Comparison of ENCODE assay signal across 15 cellular contexts in genomic region chr12:57152408-57153038, GRCh38. TPM values are rescaled to one million over a fixed set of nuclear protein-coding genes. Genes with fewer than 3 reads are reported as not detected.
DNase-seq lines count a peak whose midpoint lies in the region; ATAC-seq, FAIRE-seq and TF ChIP-seq lines count a peak whose summit lies in the region.
"Had no signal": no experiment of that assay in that cellular context is flagged by ENCODE, and none has a peak within 500 bp of the region (broad histone marks: within the 10 kb centered on the region; RNA-seq: fewer than 3 reads in every experiment).

No MANE protein-coding gene starts in this region.

- H2BK120ac ChIP-seq in IMR-90 (ENCODE audit: low read depth, low read length) (peak overlapping the region; percentile 66; the same call in 1 of the 2 replicates), mesenchymal stem cell (ENCODE audit: low read depth, low read length) (no peak overlapping the region)

- peak in 1 of 2 donors; percentile 58 for TF ChIP-seq EP300 in tibial nerve (IDR thresholded peaks at IDR 0.05)

- dilution Hi-C loops in IMR-90 (cut with HindIII; ENCODE audit: low sequenced_read_pairs, unreplicated experiment), result no loop called here

- POLR2A ChIA-PET in IMR-90 (lab: Charles Lee; ENCODE audit: unreplicated experiment), result no interaction called here

- peak overlapping the region; percentile 71 for H2AK5ac ChIP-seq in IMR-90 (ENCODE audit: low read depth, low read length)
- H2AK5ac ChIP-seq in mesenchymal stem cell (ENCODE audit: low read length, severe bottlenecking), result peak overlapping the region; percentile 76

- H3K4me3 Mint-ChIP-seq in dendritic cell treated with granulocyte-macrophage colony-stimulating factor and Interleukin-4, amounts not matched to agents 40 ng/mL and 50 ng/mL, for 4 days, result peak overlapping the region; percentile 41

- H3K4me3 ChIP-seq in IMR-90 (ENCODE audit: insufficient read depth, low read depth, low read length) (no peak overlapping the region), mesenchymal stem cell (ENCODE audit: insufficient read depth in 1 of 2, low read depth in 1 of 2, low read length in 2 of 2) (peak overlapping the region in 1 of 2 experiments; percentile 25), tibial nerve (no peak overlapping the region)

- H3K56ac ChIP-seq in IMR-90 (ENCODE audit: extremely low read depth, insufficient read depth, low read length), result no peak overlapping the region

- TF ChIP-seq RAD21 in IMR-90 (IDR thresholded peaks at IDR 0.05; ENCODE audit: low read length), result no peak

- H3K27me3 ChIP-seq in IMR-90 (ENCODE audit: control insufficient read depth, insufficient read depth, low read length) (no peaks in the 10 kb centered on the region), mesenchymal stem cell (ENCODE audit: control insufficient read depth in 1 of 2, insufficient read depth in 1 of 2, low read length in 2 of 2) (no peaks in the 10 kb centered on the region), tibial nerve (no peaks in the 10 kb centered on the region)

- H3K4me1 ChIP-seq in IMR-90 (ENCODE audit: control insufficient read depth, insufficient read depth, low read length), result peaks cover 48% of the 10 kb centered on the region
- H3K4me1 ChIP-seq in mesenchymal stem cell (ENCODE audit: control insufficient read depth, insufficient read depth, low read depth, low read length), result peaks cover 46% of the 10 kb centered on the region
- H3K4me1 ChIP-seq in tibial nerve, result peaks cover 0 to 91% (median 60%) of the 10 kb centered on the region in 4 donors

- BruUV-seq in IMR-90 (replicated peaks; lab: Mats Ljungman, UMichigan), result no TSS peak

- H3K9me3 ChIP-seq in IMR-90 (ENCODE audit: control insufficient read depth, insufficient read depth, low read length) (no peaks in the 10 kb centered on the region), mesenchymal stem cell (ENCODE audit: control insufficient read depth, low read length) (no peaks in the 10 kb centered on the region), tibial nerve (no peaks in the 10 kb centered on the region)

- H3K36me3 Mint-ChIP-seq in dendritic cell treated with granulocyte-macrophage colony-stimulating factor and Interleukin-4, amounts not matched to agents 40 ng/mL and 50 ng/mL, for 4 days (ENCODE audit: low read depth), result peaks cover 80% of the 10 kb centered on the region

- H3K4ac ChIP-seq in IMR-90 (ENCODE audit: low read depth, low read length) (peak overlapping the region; percentile 87), mesenchymal stem cell (ENCODE audit: low read depth in 1 of 2, low read length in 2 of 2) (no peak overlapping the region)

- H3K27ac ChIP-seq in IMR-90 (ENCODE audit: insufficient read depth, low read length) (peak overlapping the region; percentile 81), mesenchymal stem cell (ENCODE audit: low read length, poor library complexity, severe bottlenecking) (peak overlapping the region; percentile 88), tibial nerve (peak overlapping the region; percentile 48 to 87 (median 76))

- peak overlapping the region; percentile 50; the same call in 1 of the 3 replicates for H2BK15ac ChIP-seq in IMR-90 (ENCODE audit: low read depth, low read length)
- H2BK15ac ChIP-seq in mesenchymal stem cell (ENCODE audit: low read depth, poor library complexity, severe bottlenecking), result no peak overlapping the region

- peak; percentile 1; the same call in 1 of the 2 replicates for ATAC-seq in IMR-90 (ENCODE audit: low read depth)
- ATAC-seq in HG02571 (IDR thresholded peaks at IDR 0.05; ENCODE audit: unreplicated experiment), result no peak

- H3K23ac ChIP-seq in IMR-90 (ENCODE audit: low read depth, low read length) (peak overlapping the region; percentile 72; the same call in 1 of the 2 replicates), mesenchymal stem cell (ENCODE audit: low read length in 2 of 2) (no peak overlapping the region)

- no peak overlapping the region for H2BK12ac ChIP-seq in mesenchymal stem cell (ENCODE audit: low read length in 2 of 2)

- H3K9ac ChIP-seq in IMR-90 (ENCODE audit: low read depth, low read length) (peak overlapping the region; percentile 10; the same call in 1 of the 2 replicates), mesenchymal stem cell (ENCODE audit: low read length) (peak overlapping the region; percentile 88)

- H3K4me1 Mint-ChIP-seq in dendritic cell treated with granulocyte-macrophage colony-stimulating factor and Interleukin-4, amounts not matched to agents 40 ng/mL and 50 ng/mL, for 4 days (ENCODE audit: low read depth), result peaks cover 94% of the 10 kb centered on the region

- no peaks in the 10 kb centered on the region for H3K27me3 Mint-ChIP-seq in dendritic cell treated with granulocyte-macrophage colony-stimulating factor and Interleukin-4, amounts not matched to agents 40 ng/mL and 50 ng/mL, for 4 days

- H2AFZ ChIP-seq in IMR-90 (replicated peaks; ENCODE audit: low read length, poor library complexity) (peak overlapping the region; percentile 64), mesenchymal stem cell (ENCODE audit: low read depth, low read length) (no peak overlapping the region)

- no peaks in the 10 kb centered on the region for H3K9me3 Mint-ChIP-seq in dendritic cell treated with granulocyte-macrophage colony-stimulating factor and Interleukin-4, amounts not matched to agents 40 ng/mL and 50 ng/mL, for 4 days

- intact Hi-C loops in IMR-90 (cut with micrococcal nuclease), result no loop called here
- intact Hi-C loops in dendritic cell treated with granulocyte-macrophage colony-stimulating factor and Interleukin-4, amounts not matched to agents 40 ng/mL and 50 ng/mL, for 4 days (cut with micrococcal nuclease), result no loop called here

- peak; percentile 54 for DNase-seq in IMR-90
- no peak for DNase-seq in mesenchymal stem cell
- peak; percentile 51 to 78 for DNase-seq in tibial nerve (ENCODE audit: low spot score in 2 of 2)
- no peak for DNase-seq in frontal cortex (ENCODE audit: low spot score in 2 of 2)
- no peak for DNase-seq in activated CD4-positive, alpha-beta T cell treated with anti-CD3 and anti-CD28 coated beads, Interleukin-2, amount 50 U/mL, for 48 hours
- no peak for DNase-seq in stimulated activated CD4-positive, alpha-beta T cell treated with anti-CD3 and anti-CD28 coated beads, Interleukin-1b, Interleukin-23, amount 100 ng/mL, for 48 hours
- DNase-seq: activated effector memory CD4-positive, alpha-beta T cell treated with anti-CD3 and anti-CD28 coated beads, Interleukin-2, amount 50 U/mL, for 16 hours; erythroblast; GF-D8; KG1; NCI-H82 had no signal

- H4K91ac ChIP-seq in IMR-90 (ENCODE audit: insufficient read depth, low read depth, low read length) (peak overlapping the region; percentile 62; the same call in 1 of the 2 replicates), mesenchymal stem cell (ENCODE audit: low read length) (peak overlapping the region; percentile 6)

- TF ChIP-seq CTCF in IMR-90 (conservative IDR thresholded peaks at IDR 0.05; ENCODE audit: low read depth, low read length) (no peak), tibial nerve (IDR thresholded peaks at IDR 0.05) (no peak)

- H2BK20ac ChIP-seq in IMR-90 (ENCODE audit: low read depth, low read length), result peak overlapping the region; percentile 30; the same call in 1 of the 2 replicates

- H3K4me2 ChIP-seq in IMR-90 (ENCODE audit: low read depth, low read length) (peak overlapping the region; percentile 18), mesenchymal stem cell (ENCODE audit: low read length, poor library complexity, severe bottlenecking) (peak overlapping the region; percentile 20)

- peaks cover 60% of the 10 kb centered on the region for H4K20me1 ChIP-seq in IMR-90 (ENCODE audit: insufficient read depth, low read length)

- H3K79me1 ChIP-seq in IMR-90 (ENCODE audit: low read depth in 1 of 2, low read length in 2 of 2), result peaks cover 44 to 92% of the 10 kb centered on the region in 2 experiments
- H3K79me1 ChIP-seq in mesenchymal stem cell (replicated peaks; ENCODE audit: low read length, poor library complexity, severe bottlenecking), result peaks cover 37% of the 10 kb centered on the region

- TF ChIP-seq POLR2A in IMR-90 (IDR thresholded peaks at IDR 0.05; ENCODE audit: low read depth, low read length), result no peak
- no peak for TF ChIP-seq POLR2A in tibial nerve (IDR thresholded peaks at IDR 0.05)

- H3K27ac Mint-ChIP-seq in dendritic cell treated with granulocyte-macrophage colony-stimulating factor and Interleukin-4, amounts not matched to agents 40 ng/mL and 50 ng/mL, for 4 days, result peak overlapping the region; percentile 77

- peaks cover 45% of the 10 kb centered on the region for H3K9me1 ChIP-seq in IMR-90 (ENCODE audit: insufficient read depth, low read length)

- H4K5ac ChIP-seq in IMR-90 (ENCODE audit: low read depth, low read length), result peak overlapping the region; percentile 72

- CTCF ChIA-PET in IMR-90 (lab: Yijun Ruan, JAX), result interaction anchor here (0.5 to 0.8 kb wide), 2 partner anchors 26 to 27 kb away, joined by 3 read pairs; no protein-coding TSS in a partner anchor

- peak overlapping the region; percentile 56 for H2BK5ac ChIP-seq in IMR-90 (ENCODE audit: low read depth, low read length, poor library complexity, severe bottlenecking)
- peak overlapping the region; percentile 22 for H2BK5ac ChIP-seq in mesenchymal stem cell (ENCODE audit: low read depth, low read length, poor library complexity, severe bottlenecking)

- peak overlapping the region; percentile 28 to 58; a peak in 2 of 4 replicates for H4K8ac ChIP-seq in IMR-90 (ENCODE audit: low read depth in 2 of 2, low read length in 2 of 2)
- H4K8ac ChIP-seq in mesenchymal stem cell (ENCODE audit: low read length), result no peak overlapping the region

- H3K14ac ChIP-seq in IMR-90 (replicated peaks; ENCODE audit: low read depth, low read length) (peak overlapping the region; percentile 85), mesenchymal stem cell (ENCODE audit: low read length in 2 of 2) (no peak overlapping the region)

- FAIRE-seq in frontal cortex (lab: Jason Lieb, UNC), result no peak
- FAIRE-seq: TTC549 had no signal

- WGBS in IMR-90 (ENCODE audit: extremely low coverage in 2 of 2, insufficient read length in 1 of 2), 2 experiments, result 50% methylated on average over 1 of the region's 7 CpGs; no CpG with 5 or more reads in 1 of the 2 experiments
- 98% methylated on average over 4 of the region's 7 CpGs for WGBS in mesenchymal stem cell
- WGBS in tibial nerve, 2 donors, result 49 to 65% methylated on average over 7 of the region's 7 CpGs

- in situ Hi-C loops in IMR-90 (cut with MboI; ENCODE audit: low sequenced_read_pairs), result no loop called here

- peaks cover 69% of the 10 kb centered on the region for H3K36me3 ChIP-seq in IMR-90 (ENCODE audit: control insufficient read depth, insufficient read depth, low read length)
- H3K36me3 ChIP-seq in mesenchymal stem cell (ENCODE audit: control insufficient read depth in 1 of 2, insufficient read depth in 2 of 2, low read depth in 1 of 2, low read length in 2 of 2), result peaks cover 62 to 78% of the 10 kb centered on the region in 2 experiments
- H3K36me3 ChIP-seq in tibial nerve, result peaks cover 0 to 55% (median 0%) of the 10 kb centered on the region in 3 donors

- peak overlapping the region; percentile 60 for H2AK9ac ChIP-seq in IMR-90 (replicated peaks; ENCODE audit: low read depth, low read length, poor library complexity)

- peak overlapping the region; percentile 78 for H3K18ac ChIP-seq in IMR-90 (ENCODE audit: low read depth, low read length)
- no peak overlapping the region for H3K18ac ChIP-seq in mesenchymal stem cell (ENCODE audit: low read depth in 1 of 2, low read length in 2 of 2)

RNA-seq across cellular contexts. Expression of gene LRP1-AS, which starts 5.1 kb away (rescaled TPM):
- total RNA-seq in IMR-90 (2012; rRNA removed) (not detected in 2 replicates), tibial nerve (not detected), frontal cortex (not detected)
- polyA plus RNA-seq in IMR-90 (2012; rRNA removed), result not detected in 2 replicates
- not detected in 2 replicates for polyA plus RNA-seq in IMR-90 (2012; cell fraction: cytosol; rRNA removed)
- polyA plus RNA-seq in IMR-90 (2012; cell fraction: nucleus; rRNA removed; ENCODE audit: low replicate concordance), result not detected in 2 replicates
- polyA plus RNA-seq in mesenchymal stem cell (2013, experiment 1 of 2), result not detected
- polyA plus RNA-seq in mesenchymal stem cell (2013, experiment 2 of 2), result not detected
- total RNA-seq: myocyte had no signal

RNA-seq across cellular contexts. Expression of gene LRP1, which starts 24.2 kb away (rescaled TPM):
- total RNA-seq in IMR-90 (2012; rRNA removed) (73.1 and 75.5 TPM in 2 replicates), tibial nerve (100 to 1,000 TPM; 410 to 653 (median 527) TPM), frontal cortex (63.2 TPM)
- 142 and 155 TPM in 2 replicates for polyA plus RNA-seq in IMR-90 (2012; rRNA removed)
- 119 and 250 TPM in 2 replicates for polyA plus RNA-seq in IMR-90 (2012; cell fraction: cytosol; rRNA removed)
- 252 and 565 TPM in 2 replicates for polyA plus RNA-seq in IMR-90 (2012; cell fraction: nucleus; rRNA removed; ENCODE audit: low replicate concordance)
- polyA plus RNA-seq in mesenchymal stem cell (2013, experiment 1 of 2), result 68.9 TPM
- 57.9 TPM for polyA plus RNA-seq in mesenchymal stem cell (2013, experiment 2 of 2)

RNA-seq across cellular contexts. Expression of gene STAT6, which starts 41.4 kb away (rescaled TPM):
- total RNA-seq in IMR-90 (2012; rRNA removed) (38.9 and 43.4 TPM in 2 replicates), tibial nerve (100 to 1,000 TPM; 140 to 247 (median 183) TPM), frontal cortex (2.4 TPM)
- 88.8 and 96.9 TPM in 2 replicates for polyA plus RNA-seq in IMR-90 (2012; rRNA removed)
- polyA plus RNA-seq in IMR-90 (2012; cell fraction: cytosol; rRNA removed), result 44.8 and 69.4 TPM in 2 replicates
- 334 and 370 TPM in 2 replicates for polyA plus RNA-seq in IMR-90 (2012; cell fraction: nucleus; rRNA removed; ENCODE audit: low replicate concordance)
- polyA plus RNA-seq in mesenchymal stem cell (2013, experiment 1 of 2), result 87.5 TPM
- polyA plus RNA-seq in mesenchymal stem cell (2013, experiment 2 of 2), result 89.4 TPM

Comparison
In these comparisons a context has a peak if more than half of its experiments do, and no peak if none do; other contexts are left out.
1. DNase-seq: peak in IMR-90 (single experiment) and tibial nerve (2 of 2); none in mesenchymal stem cell (single experiment), frontal cortex (0 of 2), activated CD4-positive, alpha-beta T cell treated with anti-CD3 and anti-CD28 coated beads, Interleukin-2, amount 50 U/mL, for 48 hours (0 of 2) and stimulated activated CD4-positive, alpha-beta T cell treated with anti-CD3 and anti-CD28 coated beads, Interleukin-1b, Interleukin-23, amount 100 ng/mL, for 48 hours (single experiment).
2. RNA of gene STAT6, which starts 41.4 kb away (total RNA-seq): 140 to 247 TPM in tibial nerve and 38.9 to 43.4 TPM in IMR-90; 2.4 TPM in frontal cortex (single experiment); every median in the first group is over 10 times any median in the second.
3. Peak in every context shown above with its lines, with median percentiles within 50 percentile points of each other: H3K27ac ChIP-seq.